23 cellular contexts compared by ENCODE assay signal in the genomic region with DNA sequence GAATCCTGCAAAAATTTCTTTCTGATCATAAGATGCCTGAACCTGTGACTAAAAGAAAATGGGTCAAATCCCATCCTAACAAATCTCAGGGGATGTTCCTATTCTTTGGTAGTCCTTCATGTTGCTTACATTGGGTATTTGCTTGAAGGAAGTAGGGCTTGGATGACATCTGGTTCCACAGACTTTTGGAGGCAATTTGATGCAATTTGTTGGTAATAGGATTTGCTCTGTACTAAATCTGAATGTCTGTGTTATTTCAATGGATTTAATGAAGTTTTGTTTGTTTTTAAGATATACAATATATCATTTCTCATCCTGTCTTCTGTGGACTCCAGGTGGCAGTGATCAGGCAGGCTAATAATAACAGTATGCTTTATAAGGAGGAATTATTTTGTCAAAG.
A peak's percentile ranks its signal among the peaks of the same experiment; 100 is the strongest.
DNase-seq lines count a peak whose midpoint lies in the region; ATAC-seq, FAIRE-seq and TF ChIP-seq lines count a peak whose summit lies in the region.
"Had no signal": no experiment of that assay in that cellular context is flagged by ENCODE, and none has a peak within 500 bp of the region (broad histone marks: within the 10 kb centered on the region; RNA-seq: fewer than 3 reads in every experiment).

No MANE protein-coding gene starts in this region.

- TF ChIP-seq RAD21 in HCT116 (IDR thresholded peaks at IDR 0.05; ENCODE audit: low read depth) (no peak), SK-N-SH (IDR thresholded peaks at IDR 0.05; ENCODE audit: low read length) (no peak)

- no TSS peak for BruUV-seq in HCT116 (replicated peaks; lab: Mats Ljungman, UMichigan)

- H3K9ac ChIP-seq in HCT116 (ENCODE audit: low read length) (no peak overlapping the region), SK-N-SH (no peak overlapping the region)
- H3K9ac ChIP-seq: BLaER1 treated with 17β-estradiol and CSF1 and Interleukin-3, amounts not matched to agents 10 nM and 100 nM had no signal

- FAIRE-seq in pancreas (lab: Jason Lieb, UNC), result no peak
- FAIRE-seq: A549, GM12891, GM18507, GM19239 had no signal

- H3K27me3 ChIP-seq in HCT116 (ENCODE audit: insufficient read depth, low read length) (peaks cover 13% of the 10 kb centered on the region), SK-N-SH (ENCODE audit: insufficient read depth) (no peaks in the 10 kb centered on the region), pancreas (no peaks in the 10 kb centered on the region)
- H3K27me3 ChIP-seq: BE2C; BLaER1 treated with 17β-estradiol and CSF1 and Interleukin-3, amounts not matched to agents 10 nM and 100 nM had no signal

- intact Hi-C loops in HCT116 (cut with micrococcal nuclease), result no loop called here
- intact Hi-C loops in pancreas (cut with DNase I), result no loop called here

- no peak for TF ChIP-seq EP300 in SK-N-SH (IDR thresholded peaks at IDR 0.05; ENCODE audit: borderline replicate concordance in 1 of 2, low read depth in 1 of 2, low read length in 1 of 2)

- no peak overlapping the region for H2AFZ ChIP-seq in HCT116 (ENCODE audit: low read depth, low read length, poor library complexity, severe bottlenecking)
- H2AFZ ChIP-seq in SK-N-SH (ENCODE audit: low read depth), result no peak overlapping the region
- H2AFZ ChIP-seq: GM23338 had no signal

- no peak for TF ChIP-seq POLR2A in HCT116 (IDR thresholded peaks at IDR 0.05; ENCODE audit: borderline replicate concordance, extremely low read depth, insufficient read depth, insufficient read length)

- RAD21 ChIA-PET in HCT116 (lab: Charles Lee; ENCODE audit: low non-redundant PET in 1 of 2, low total read pairs in 2 of 2, uncharacterized antibody in 2 of 2, unreplicated experiment in 2 of 2), result no interaction called here

- no peak overlapping the region for H3K4me3 ChIP-seq in HCT116 (replicated peaks in 1 of 2; ENCODE audit: low read depth in 1 of 2, low read length in 2 of 2)
- no peak overlapping the region for H3K4me3 ChIP-seq in SK-N-SH (ENCODE audit: low read depth in 2 of 2, low read length in 1 of 2)
- H3K4me3 ChIP-seq in pancreas, result no peak overlapping the region
- H3K4me3 ChIP-seq: A549; BLaER1 treated with 17β-estradiol and CSF1 and Interleukin-3, amounts not matched to agents 10 nM and 100 nM; GM23338 had no signal

- H3K9me2 ChIP-seq in HCT116 (ENCODE audit: insufficient read depth), result no peaks in the 10 kb centered on the region
- no peaks in the 10 kb centered on the region for H3K9me2 ChIP-seq in SK-N-SH

- no peak for TF ChIP-seq CTCF in HCT116 (IDR thresholded peaks at IDR 0.05 in 2 of 3, conservative IDR thresholded peaks at IDR 0.05 in 1 of 3; ENCODE audit: borderline replicate concordance in 1 of 3, insufficient read depth in 1 of 3, low read depth in 2 of 3, low read length in 2 of 3)
- no peak for TF ChIP-seq CTCF in SK-N-SH (IDR thresholded peaks at IDR 0.05)
- no peak for TF ChIP-seq CTCF in pancreas (IDR thresholded peaks at IDR 0.05)

- H3K9me3 ChIP-seq in HCT116 (ENCODE audit: control insufficient read depth in 1 of 2, insufficient read depth in 1 of 2, low read depth in 1 of 2, low read length in 2 of 2) (no peaks in the 10 kb centered on the region), SK-N-SH (no peaks in the 10 kb centered on the region), pancreas (no peaks in the 10 kb centered on the region)
- H3K9me3 ChIP-seq: A549; BE2C; BLaER1 treated with 17β-estradiol and CSF1 and Interleukin-3, amounts not matched to agents 10 nM and 100 nM had no signal

- H3K27ac ChIP-seq in HCT116 (ENCODE audit: low read depth, low read length) (no peak overlapping the region), SK-N-SH (ENCODE audit: low read depth in 2 of 2, low read length in 1 of 2) (no peak overlapping the region), pancreas (no peak overlapping the region)
- H3K27ac ChIP-seq: A549; BLaER1 treated with 17β-estradiol and CSF1 and Interleukin-3, amounts not matched to agents 10 nM and 100 nM had no signal

- H3K36me3 ChIP-seq in HCT116 (ENCODE audit: control insufficient read depth in 1 of 2, insufficient read depth in 2 of 2, low read length in 2 of 2), result no peaks in the 10 kb centered on the region
- H3K36me3 ChIP-seq in SK-N-SH (replicated peaks in 1 of 2; ENCODE audit: control insufficient read depth in 1 of 2, insufficient read depth in 2 of 2, low read length in 1 of 2), result no peaks in the 10 kb centered on the region
- H3K36me3 ChIP-seq in pancreas, result no peaks in the 10 kb centered on the region
- H3K36me3 ChIP-seq: BE2C; BLaER1 treated with 17β-estradiol and CSF1 and Interleukin-3, amounts not matched to agents 10 nM and 100 nM had no signal

- POLR2A ChIA-PET in HCT116 (lab: Charles Lee), result no interaction called here
- POLR2A ChIA-PET in SK-N-SH (lab: Yijun Ruan, JAX), result no interaction called here

- CTCF ChIA-PET in HCT116 (lab: Charles Lee), result no interaction called here
- CTCF ChIA-PET in SK-N-SH (lab: Yijun Ruan, JAX), result no interaction called here

- H3K79me2 ChIP-seq in HCT116 (ENCODE audit: insufficient read depth, low read length) (no peaks in the 10 kb centered on the region), SK-N-SH (ENCODE audit: insufficient read depth) (no peaks in the 10 kb centered on the region)

- H3K4me2 ChIP-seq in HCT116 (ENCODE audit: low read length), result peak overlapping the region; percentile 55; the same call in 1 of the 2 replicates
- no peak overlapping the region for H3K4me2 ChIP-seq in SK-N-SH
- H3K4me2 ChIP-seq: BLaER1 treated with 17β-estradiol and CSF1 and Interleukin-3, amounts not matched to agents 10 nM and 100 nM; GM23338 had no signal

- DNase-seq in HCT116 (ENCODE audit: low read depth, low spot score) (no peak), NCI-H82 treated with DMSO at 0.1 percent for 48 hours (lab: John Stamatoyannopoulos, UW; ENCODE audit: unreplicated experiment) (peak; percentile 90), SK-N-SH (peak; percentile 9), NCI-H1694 (lab: John Stamatoyannopoulos, UW) (no peak), pancreas (no peak), NOMO-1 treated with dmso at 0.1 percent for 144 hours (lab: John Stamatoyannopoulos, UW; ENCODE audit: unreplicated experiment) (no peak)
- DNase-seq: 8988T; ACHN; AML-193; CD4-positive, alpha-beta T cell; CD8-positive, alpha-beta memory T cell; DMS79 treated with DMSO at 0.1 percent for 48 hours; GF-D8; H9; HFFc6 had no signal

- ATAC-seq in HCT116, result no peak
- no peak for ATAC-seq in GM19351 (IDR thresholded peaks at IDR 0.05; ENCODE audit: unreplicated experiment)
- no peak for ATAC-seq in pancreas
- ATAC-seq: GM23338 had no signal

- H3K4me1 ChIP-seq in HCT116 (ENCODE audit: control insufficient read depth in 1 of 2, insufficient read depth in 2 of 2, low read length in 2 of 2) (peaks cover 6 to 11% of the 10 kb centered on the region in 2 experiments; a peak in 3 of 4 replicates), SK-N-SH (ENCODE audit: control insufficient read depth in 1 of 2, insufficient read depth in 2 of 2, low read depth in 1 of 2, low read length in 1 of 2) (no peaks in the 10 kb centered on the region; a peak in 1 of 4 replicates), pancreas (peaks cover 0 to 3% (median 0%) of the 10 kb centered on the region in 3 donors)
- H3K4me1 ChIP-seq: A549; BE2C; BLaER1 treated with 17β-estradiol and CSF1 and Interleukin-3, amounts not matched to agents 10 nM and 100 nM had no signal

- no peaks in the 10 kb centered on the region for H4K20me1 ChIP-seq in HCT116 (ENCODE audit: insufficient read depth)
- H4K20me1 ChIP-seq in SK-N-SH (ENCODE audit: insufficient read depth), result no peaks in the 10 kb centered on the region
- H4K20me1 ChIP-seq: BLaER1 treated with 17β-estradiol and CSF1 and Interleukin-3, amounts not matched to agents 10 nM and 100 nM had no signal

- no peaks in the 10 kb centered on the region for H3F3A ChIP-seq in SK-N-SH (replicated peaks; ENCODE audit: insufficient read depth)

TF ChIP-seq in HCT116, 20 proteins besides CTCF, POLR2A, EP300 and RAD21:
- TF ChIP-seq EZH2 (IDR thresholded peaks at IDR 0.05) (no peak), SP1 (IDR thresholded peaks at IDR 0.05; ENCODE audit: low read depth) (no peak), TCF7L2 (IDR thresholded peaks at IDR 0.05; ENCODE audit: borderline replicate concordance, extremely low read depth, insufficient read depth, insufficient read length) (no peak), ELF1 (IDR thresholded peaks at IDR 0.05; ENCODE audit: borderline replicate concordance, low read depth) (no peak), CBX3 (IDR thresholded peaks at IDR 0.05; ENCODE audit: low read depth) (no peak), SRF (IDR thresholded peaks at IDR 0.05; ENCODE audit: low read depth) (no peak), YY1 (IDR thresholded peaks at IDR 0.05; ENCODE audit: extremely low read depth, insufficient replicate concordance, low read depth, low read length) (no peak)

TF ChIP-seq in SK-N-SH, 30 proteins besides CTCF, POLR2A, EP300 and RAD21:
- TF ChIP-seq TEAD4 (IDR thresholded peaks at IDR 0.05; ENCODE audit: borderline replicate concordance, insufficient read depth) (no peak), GATA2 (CRISPR knock-in tag; IDR thresholded peaks at IDR 0.05) (no peak)
- TF ChIP-seq, protein P1, sequence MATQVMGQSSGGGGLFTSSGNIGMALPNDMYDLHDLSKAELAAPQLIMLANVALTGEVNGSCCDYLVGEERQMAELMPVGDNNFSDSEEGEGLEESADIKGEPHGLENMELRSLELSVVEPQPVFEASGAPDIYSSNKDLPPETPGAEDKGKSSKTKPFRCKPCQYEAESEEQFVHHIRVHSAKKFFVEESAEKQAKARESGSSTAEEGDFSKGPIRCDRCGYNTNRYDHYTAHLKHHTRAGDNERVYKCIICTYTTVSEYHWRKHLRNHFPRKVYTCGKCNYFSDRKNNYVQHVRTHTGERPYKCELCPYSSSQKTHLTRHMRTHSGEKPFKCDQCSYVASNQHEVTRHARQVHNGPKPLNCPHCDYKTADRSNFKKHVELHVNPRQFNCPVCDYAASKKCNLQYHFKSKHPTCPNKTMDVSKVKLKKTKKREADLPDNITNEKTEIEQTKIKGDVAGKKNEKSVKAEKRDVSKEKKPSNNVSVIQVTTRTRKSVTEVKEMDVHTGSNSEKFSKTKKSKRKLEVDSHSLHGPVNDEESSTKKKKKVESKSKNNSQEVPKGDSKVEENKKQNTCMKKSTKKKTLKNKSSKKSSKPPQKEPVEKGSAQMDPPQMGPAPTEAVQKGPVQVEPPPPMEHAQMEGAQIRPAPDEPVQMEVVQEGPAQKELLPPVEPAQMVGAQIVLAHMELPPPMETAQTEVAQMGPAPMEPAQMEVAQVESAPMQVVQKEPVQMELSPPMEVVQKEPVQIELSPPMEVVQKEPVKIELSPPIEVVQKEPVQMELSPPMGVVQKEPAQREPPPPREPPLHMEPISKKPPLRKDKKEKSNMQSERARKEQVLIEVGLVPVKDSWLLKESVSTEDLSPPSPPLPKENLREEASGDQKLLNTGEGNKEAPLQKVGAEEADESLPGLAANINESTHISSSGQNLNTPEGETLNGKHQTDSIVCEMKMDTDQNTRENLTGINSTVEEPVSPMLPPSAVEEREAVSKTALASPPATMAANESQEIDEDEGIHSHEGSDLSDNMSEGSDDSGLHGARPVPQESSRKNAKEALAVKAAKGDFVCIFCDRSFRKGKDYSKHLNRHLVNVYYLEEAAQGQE (IDR thresholded peaks at IDR 0.05; ENCODE audit: low read depth, low read length), result no peak

Comparison
In these comparisons a context has a peak if more than half of its experiments do, and no peak if none do; other contexts are left out.
1. DNase-seq: peak in NCI-H82 treated with DMSO at 0.1 percent for 48 hours (single experiment) and SK-N-SH (single experiment); none in HCT116 (single experiment), NCI-H1694 (single experiment), pancreas (0 of 6) and NOMO-1 treated with dmso at 0.1 percent for 144 hours (single experiment).